11 cellular contexts compared by ENCODE assay signal in the genomic region with DNA sequence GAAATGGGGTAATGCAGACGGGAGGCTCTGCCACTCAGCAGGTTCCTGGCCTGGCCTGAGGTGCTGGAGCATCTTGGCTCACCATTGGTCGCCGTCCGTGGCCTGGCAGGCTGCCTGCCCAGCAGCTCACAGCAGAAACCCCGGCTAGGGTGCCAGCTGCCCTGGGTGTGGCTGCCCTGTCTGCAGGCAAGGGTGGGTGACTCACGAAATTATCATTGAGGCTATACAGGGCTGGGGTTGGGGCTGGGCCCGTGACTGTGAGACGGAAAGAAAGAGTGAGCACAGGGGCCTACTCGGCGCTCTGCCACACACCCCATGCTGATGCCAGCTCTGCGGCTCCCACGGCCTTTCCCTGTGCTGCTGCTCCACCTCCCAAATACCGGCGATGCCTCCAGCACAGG. TPM values are rescaled to one million over a fixed set of nuclear protein-coding genes. Genes with fewer than 3 reads are reported as not detected.
DNase-seq lines count a peak whose midpoint lies in the region; ATAC-seq and TF ChIP-seq lines count a peak whose summit lies in the region.
"Had no signal": no experiment of that assay in that cellular context is flagged by ENCODE, and none has a peak within 500 bp of the region (broad histone marks: within the 10 kb centered on the region; RNA-seq: fewer than 3 reads in every experiment).

No MANE protein-coding gene starts in this region.

- no peaks in the 10 kb centered on the region for H3K27me3 ChIP-seq in endodermal cell (ENCODE audit: control insufficient read depth, insufficient read depth, low read length, poor library complexity, severe bottlenecking)

- H3K27me3 Mint-ChIP-seq in endodermal cell (ENCODE audit: insufficient read depth), result peaks cover 14% of the 10 kb centered on the region

- H3K9me3 ChIP-seq in endodermal cell (ENCODE audit: control insufficient read depth, low read length), result no peaks in the 10 kb centered on the region

- H3K36me3 Mint-ChIP-seq in endodermal cell (ENCODE audit: low read depth), result no peaks in the 10 kb centered on the region
- H3K36me3 Mint-ChIP-seq: activated naive CD8-positive, alpha-beta T cell treated with anti-CD3 and anti-CD28 coated beads, Interleukin-2, amount 10 ng/mL, durations not matched to agents 7 days and 5 days; CD4-positive, CD25-positive, alpha-beta regulatory T cell had no signal

- no peak overlapping the region for H3K27ac Mint-ChIP-seq in endodermal cell
- H3K27ac Mint-ChIP-seq: activated naive CD8-positive, alpha-beta T cell treated with anti-CD3 and anti-CD28 coated beads, Interleukin-2, amount 10 ng/mL, durations not matched to agents 7 days and 5 days; CD4-positive, CD25-positive, alpha-beta regulatory T cell had no signal

- no peak overlapping the region for H3K4me3 Mint-ChIP-seq in endodermal cell
- H3K4me3 Mint-ChIP-seq: activated naive CD8-positive, alpha-beta T cell treated with anti-CD3 and anti-CD28 coated beads, Interleukin-2, amount 10 ng/mL, durations not matched to agents 7 days and 5 days had no signal

- no peak overlapping the region for H3K9ac ChIP-seq in endodermal cell (ENCODE audit: extremely low read depth, low read length, poor library complexity, severe bottlenecking)

- H3K4me3 ChIP-seq in endodermal cell (ENCODE audit: low read length), result no peak overlapping the region

- H3K36me3 ChIP-seq in endodermal cell (ENCODE audit: control insufficient read depth, insufficient read depth, low read length), result no peaks in the 10 kb centered on the region

- 87 to 91% methylated on average over 12 to 14 of the region's 14 CpGs for WGBS in endodermal cell (ENCODE audit: insufficient coverage in 1 of 2, insufficient read length in 1 of 2), 2 experiments

- H3K4me1 ChIP-seq in endodermal cell (ENCODE audit: control insufficient read depth, insufficient read depth, low read length), result no peaks in the 10 kb centered on the region

- H3K27ac ChIP-seq in endodermal cell (ENCODE audit: low read depth, low read length), result no peak overlapping the region

- no peaks in the 10 kb centered on the region for H3K4me1 Mint-ChIP-seq in endodermal cell
- H3K4me1 Mint-ChIP-seq: activated naive CD8-positive, alpha-beta T cell treated with anti-CD3 and anti-CD28 coated beads, Interleukin-2, amount 10 ng/mL, durations not matched to agents 7 days and 5 days; CD4-positive, CD25-positive, alpha-beta regulatory T cell had no signal

- no peak for TF ChIP-seq CTCF in endodermal cell (conservative IDR thresholded peaks at IDR 0.05)

- ATAC-seq in HG02973 (IDR thresholded peaks at IDR 0.05; ENCODE audit: unreplicated experiment), result no peak

- no peaks in the 10 kb centered on the region for H3K9me3 Mint-ChIP-seq in endodermal cell
- H3K9me3 Mint-ChIP-seq: activated naive CD8-positive, alpha-beta T cell treated with anti-CD3 and anti-CD28 coated beads, Interleukin-2, amount 10 ng/mL, durations not matched to agents 7 days and 5 days had no signal

- DNase-seq in A172 (ENCODE audit: low spot score) (peak; percentile 99), HK-2 (ENCODE audit: unreplicated experiment) (peak; percentile 74), amniotic epithelial cell (ENCODE audit: low read depth) (peak; percentile 27), islet precursor cell (peak; percentile 58), inferior parietal cortex (ENCODE audit: extremely low spot score) (no peak), endodermal cell (no peak), NCI-H2107 (lab: John Stamatoyannopoulos, UW) (no peak)
- DNase-seq: activated naive CD8-positive, alpha-beta T cell treated with anti-CD3 and anti-CD28 coated beads, Interleukin-2, amount 10 ng/mL, durations not matched to agents 7 days and 5 days; CD4-positive, CD25-positive, alpha-beta regulatory T cell had no signal

RNA-seq across cellular contexts. Expression of gene PKP1, which starts 8.0 kb away (rescaled TPM):
- total RNA-seq in A172 (2014; rRNA removed; shearing (Covaris generic)), result not detected in 2 replicates
- under 1 TPM; 0.18 to 0.44 TPM for total RNA-seq in endodermal cell
- not detected for polyA plus RNA-seq in endodermal cell (2013, experiment 1 of 2)
- not detected for polyA plus RNA-seq in endodermal cell (2013, experiment 2 of 2)
- total RNA-seq: activated naive CD8-positive, alpha-beta T cell treated with anti-CD3 and anti-CD28 coated beads, Interleukin-2, amount 10 ng/mL, durations not matched to agents 7 days and 5 days; CD4-positive, CD25-positive, alpha-beta regulatory T cell; T-helper 1 cell treated with Interleukin-12 subunit alpha and Interleukin-12 subunit beta and Interleukin-4 antibody, amounts not matched to agents 30 ng/mL and 1 ng/mL, for 36 hours had no signal
- polyA plus RNA-seq: CD4-positive, CD25-positive, alpha-beta regulatory T cell had no signal

Comparison
In these comparisons a context has a peak if more than half of its experiments do, and no peak if none do; other contexts are left out.
1. DNase-seq: peak in A172 (single experiment), HK-2 (single experiment), amniotic epithelial cell (single experiment) and islet precursor cell (single experiment); none in inferior parietal cortex (single experiment), endodermal cell (single experiment) and NCI-H2107 (single experiment).